8 cellular contexts compared by ENCODE assay signal in the genomic region with DNA sequence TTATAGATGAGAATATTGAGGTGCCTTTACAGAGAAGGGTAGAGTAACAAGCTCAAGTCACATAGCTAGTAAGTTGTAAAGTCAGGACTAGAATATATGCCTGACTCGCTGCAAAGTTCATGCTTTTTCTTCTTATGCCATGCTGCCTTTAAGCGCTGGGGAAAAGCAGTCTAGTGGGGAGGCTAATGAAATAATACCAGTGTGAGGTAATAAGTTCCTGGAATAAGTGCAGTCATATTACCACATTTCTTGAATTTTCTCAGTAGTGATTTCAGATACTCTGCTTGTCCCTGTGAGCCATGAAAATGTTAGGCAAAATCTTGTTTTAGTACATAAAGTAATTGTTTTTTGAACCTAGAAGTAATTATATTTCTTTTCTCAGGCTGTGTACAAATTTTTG.
"Had no signal": no experiment of that assay in that cellular context is flagged by ENCODE, and none has a peak within 500 bp of the region (broad histone marks: within the 10 kb centered on the region; RNA-seq: fewer than 3 reads in every experiment).

No MANE protein-coding gene starts in this region.

- ATAC-seq: HepG2, K562 had no signal

- H3K4me3 ChIP-seq: K562 had no signal

- H3K27ac ChIP-seq: HL-60 had no signal

- H3K4me1 Mint-ChIP-seq: IgD-negative memory B cell had no signal

- DNase-seq: IMR-90, KBM-7, KG1 had no signal

- H3K4me3 Mint-ChIP-seq: IgD-negative memory B cell had no signal

- FAIRE-seq: HepG2, HTR-8/SVneo, K562 had no signal

- H3K36me3 Mint-ChIP-seq: IgD-negative memory B cell had no signal

- H3K27ac Mint-ChIP-seq: IgD-negative memory B cell had no signal
